ENCODE assay signal across 14 cellular contexts in genomic region chr1:210949489-210949888, GRCh38.
DNase-seq lines count a peak whose midpoint lies in the region; ATAC-seq, FAIRE-seq and TF ChIP-seq lines count a peak whose summit lies in the region.
"Had no signal": no experiment of that assay in that cellular context is flagged by ENCODE, and none has a peak within 500 bp of the region (broad histone marks: within the 10 kb centered on the region; RNA-seq: fewer than 3 reads in every experiment).

No MANE protein-coding gene starts in this region.

- ATAC-seq in HG02588 (IDR thresholded peaks at IDR 0.05; ENCODE audit: unreplicated experiment): no peak

- peak; percentile 13 for FAIRE-seq in bronchial epithelial cell (lab: Jason Lieb, UNC)
- FAIRE-seq: GM12878, GM19239 had no signal

- no peaks in the 10 kb centered on the region for H3K27me3 ChIP-seq in bronchial epithelial cell (ENCODE audit: control insufficient read depth, insufficient read depth, low read length)

- no peak for TF ChIP-seq CTCF in bronchial epithelial cell (IDR thresholded peaks at IDR 0.05; ENCODE audit: insufficient read depth, low read length, severe bottlenecking)

- DNase-seq in NCI-H2171 treated with DMSO at 0.1 percent for 48 hours (lab: John Stamatoyannopoulos, UW) (peak; percentile 41), NCI-H2171 (lab: John Stamatoyannopoulos, UW) (no peak), NCI-H69 (lab: John Stamatoyannopoulos, UW) (peak; percentile 47), bronchial epithelial cell (ENCODE audit: low read depth) (no peak)
- DNase-seq in effector CD4-positive, alpha-beta T cell: no peak
- no peak for DNase-seq in activated CD4-positive, alpha-beta T cell treated with anti-CD3 and anti-CD28 coated beads for 48 hours
- DNase-seq: 8988T, COR-L47, DMS79, GDM1 had no signal

- no peaks in the 10 kb centered on the region for H3K36me3 ChIP-seq in bronchial epithelial cell (ENCODE audit: control insufficient read depth, insufficient read depth, low read length)

- H3K4me3 ChIP-seq in bronchial epithelial cell (ENCODE audit: low read depth, low read length): no peak overlapping the region
- H3K4me3 ChIP-seq: GM12878, GM23338 had no signal

Comparison
In these comparisons a context has a peak if more than half of its experiments do, and no peak if none do; other contexts are left out.
1. DNase-seq: peak in NCI-H2171 treated with DMSO at 0.1 percent for 48 hours (single experiment) and NCI-H69 (single experiment); none in NCI-H2171 (single experiment), bronchial epithelial cell (single experiment), effector CD4-positive, alpha-beta T cell (single experiment) and activated CD4-positive, alpha-beta T cell treated with anti-CD3 and anti-CD28 coated beads for 48 hours (single experiment).